9 cellular contexts compared by ENCODE assay signal in genomic region chr19:55720214-55720746, GRCh38. TPM values are rescaled to one million over a fixed set of nuclear protein-coding genes. Genes with fewer than 3 reads are reported as not detected.
"Had no signal": no experiment of that assay in that cellular context is flagged by ENCODE, and none has a peak within 500 bp of the region (broad histone marks: within the 10 kb centered on the region; RNA-seq: fewer than 3 reads in every experiment).

No MANE protein-coding gene starts in this region.

- ATAC-seq: K562 had no signal

- H3K27ac Mint-ChIP-seq: IgD-negative memory B cell had no signal

- H3K4me2 ChIP-seq: KMS-11 had no signal

- FAIRE-seq: HTR-8/SVneo, K562 had no signal

- H3K9ac ChIP-seq: KMS-11 had no signal

- H3K4me3 Mint-ChIP-seq: IgD-negative memory B cell had no signal

- H3K27ac ChIP-seq: HL-60, KMS-11 had no signal

- H3K4me3 ChIP-seq: K562 had no signal

- H3K4me1 Mint-ChIP-seq: IgD-negative memory B cell had no signal

- DNase-seq: IMR-90, KBM-7, KG1 had no signal

RNA-seq across cellular contexts. Expression of gene NLRP9, which starts 17.9 kb away (rescaled TPM):
- total RNA-seq: HT-29, IMR-90, K562 had no signal
- polyA plus RNA-seq: IgD-negative memory B cell, IMR-90, K562 had no signal

RNA-seq across cellular contexts. Expression of gene RFPL4A, which starts 38.6 kb away (rescaled TPM):
- total RNA-seq: HT-29, IMR-90 had no signal
- polyA plus RNA-seq: IgD-negative memory B cell had no signal

RNA-seq across cellular contexts. Expression of gene RFPL4AL1, which starts 48.6 kb away (rescaled TPM):
- total RNA-seq: HT-29, IMR-90 had no signal
- polyA plus RNA-seq: IgD-negative memory B cell, IMR-90 had no signal
